1 cellular context compared by ENCODE assay signal in genomic region chr4:10173039-10173753, GRCh38.
TF ChIP-seq lines count a peak whose summit lies in the region.

No MANE protein-coding gene starts in this region.

TF ChIP-seq in GM23338, 12 proteins besides CTCF, POLR2A, EP300 and RAD21 (continued from another document):
- TF ChIP-seq ZNF462 (CRISPR knock-in tag; IDR thresholded peaks at IDR 0.05) = no peak
- TF ChIP-seq NANOG (IDR thresholded peaks at IDR 0.05; ENCODE audit: borderline replicate concordance) = no peak
- TF ChIP-seq ETS1 (IDR thresholded peaks at IDR 0.05) = no peak
- TF ChIP-seq STAT1 (IDR thresholded peaks at IDR 0.05; ENCODE audit: unreplicated experiment) = no peak
